9 cellular contexts compared by ENCODE assay signal in genomic region chr11:118998822-118999221, GRCh38. TPM values are rescaled to one million over a fixed set of nuclear protein-coding genes. Genes with fewer than 3 reads are reported as not detected.
DNase-seq lines count a peak whose midpoint lies in the region; ATAC-seq and TF ChIP-seq lines count a peak whose summit lies in the region.
"Had no signal": no experiment of that assay in that cellular context is flagged by ENCODE, and none has a peak within 500 bp of the region (broad histone marks: within the 10 kb centered on the region; RNA-seq: fewer than 3 reads in every experiment).

No MANE protein-coding gene starts in this region.

- H3K27ac ChIP-seq in hepatocyte (peak overlapping the region; percentile 73), skin epidermis (peak overlapping the region in 18 of 21 experiments; percentile 70 to 94 (median 84))

- H3K9me3 Mint-ChIP-seq in activated T-cell treated with anti-CD3 and anti-CD28 coated beads, Interleukin-2, amount 50 U/mL, for 24 hours, result no peaks in the 10 kb centered on the region

- no peaks in the 10 kb centered on the region for H4K20me1 ChIP-seq in hepatocyte (ENCODE audit: insufficient read depth, poor library complexity, severe bottlenecking)

- no peak for ATAC-seq in HG03175 (IDR thresholded peaks at IDR 0.05; ENCODE audit: unreplicated experiment)

- no peak for DNase-seq in activated T-cell treated with anti-CD3 and anti-CD28 coated beads, Interleukin-2, amount 50 U/mL, for 24 hours
- no peak for DNase-seq in activated T-cell treated with anti-CD3 and anti-CD28 coated beads, Interleukin-2, amount 50 U/mL, for 1 hour
- DNase-seq in hepatocyte (ENCODE audit: low spot score) (peak; percentile 75), germinal center (ENCODE audit: low spot score) (no peak)
- no peak for DNase-seq in activated CD4-positive, CD25-positive, alpha-beta regulatory T cell (lab: John Stamatoyannopoulos, UW)

- no peaks in the 10 kb centered on the region for H3K27me3 Mint-ChIP-seq in activated T-cell treated with anti-CD3 and anti-CD28 coated beads, Interleukin-2, amount 50 U/mL, for 24 hours

- H3K4me1 ChIP-seq in hepatocyte (ENCODE audit: insufficient read depth), result peaks cover 8% of the 10 kb centered on the region

- H3K36me3 Mint-ChIP-seq in activated T-cell treated with anti-CD3 and anti-CD28 coated beads, Interleukin-2, amount 50 U/mL, for 24 hours (ENCODE audit: low read depth), result peaks cover 81% of the 10 kb centered on the region

- H3K27me3 ChIP-seq in hepatocyte, result no peaks in the 10 kb centered on the region

- peaks cover 39% of the 10 kb centered on the region for H3K79me2 ChIP-seq in hepatocyte

- H3K4me2 ChIP-seq in hepatocyte, result peak overlapping the region; percentile 92

- H3K9me3 ChIP-seq in hepatocyte (ENCODE audit: low read depth), result no peaks in the 10 kb centered on the region

- WGBS in hepatocyte (ENCODE audit: low lambda C conversion rate, missing lambda C conversion rate), result 19% methylated on average over 6 of the region's 6 CpGs

- H3K4me3 ChIP-seq in WI38 (ENCODE audit: low read depth, low read length) (peak overlapping the region; percentile 89), hepatocyte (peak overlapping the region; percentile 87), skin epidermis (peak overlapping the region; percentile 55 to 90 (median 85))

- TF ChIP-seq CTCF in WI38 (IDR thresholded peaks at IDR 0.05; ENCODE audit: low read depth, low read length) (no peak), hepatocyte (IDR thresholded peaks at IDR 0.05; ENCODE audit: poor library complexity) (no peak)

- H3K36me3 ChIP-seq in hepatocyte (replicated peaks; ENCODE audit: insufficient read depth, low read depth), result no peaks in the 10 kb centered on the region

- no peaks in the 10 kb centered on the region for H3K9me2 ChIP-seq in hepatocyte (replicated peaks; ENCODE audit: insufficient read depth)

- H3K4me3 Mint-ChIP-seq in activated T-cell treated with anti-CD3 and anti-CD28 coated beads, Interleukin-2, amount 50 U/mL, for 24 hours, result peak overlapping the region; percentile 100

- peak overlapping the region; percentile 96 for H3K27ac Mint-ChIP-seq in activated T-cell treated with anti-CD3 and anti-CD28 coated beads, Interleukin-2, amount 50 U/mL, for 24 hours

- peak overlapping the region; percentile 98 for H2AFZ ChIP-seq in hepatocyte

- H3K4me1 Mint-ChIP-seq in activated T-cell treated with anti-CD3 and anti-CD28 coated beads, Interleukin-2, amount 50 U/mL, for 24 hours (ENCODE audit: low read depth), result peaks cover 41% of the 10 kb centered on the region

RNA-seq across cellular contexts. Expression of gene CENATAC, which starts 0.9 kb away (rescaled TPM):
- total RNA-seq in hepatocyte, result 26.2 and 28.2 TPM in 2 replicates
- 22.6 and 24.5 TPM in 2 replicates for polyA plus RNA-seq in hepatocyte

RNA-seq across cellular contexts. Expression of gene RPS25, which starts 19.3 kb away (rescaled TPM):
- 1,502 and 1,568 TPM in 2 replicates for total RNA-seq in hepatocyte
- 1,058 and 1,100 TPM in 2 replicates for polyA plus RNA-seq in hepatocyte

RNA-seq across cellular contexts. Expression of gene TRAPPC4, which starts 19.7 kb away (rescaled TPM):
- total RNA-seq in hepatocyte, result 78.5 and 96.1 TPM in 2 replicates
- polyA plus RNA-seq in hepatocyte, result 174 and 175 TPM in 2 replicates

RNA-seq across cellular contexts. Expression of gene FOXR1, which starts 27.3 kb away (rescaled TPM):
- not detected in 2 replicates for total RNA-seq in hepatocyte
- polyA plus RNA-seq in hepatocyte, result 0.41 TPM in 1 of 2 replicates, not detected in the other
- total RNA-seq: mononuclear cell had no signal

RNA-seq across cellular contexts. Expression of gene SLC37A4, which starts 31.9 kb away (rescaled TPM):
- 68.0 and 87.4 TPM in 2 replicates for total RNA-seq in hepatocyte
- polyA plus RNA-seq in hepatocyte, result 63.5 and 82.3 TPM in 2 replicates
